In the genomic region with DNA sequence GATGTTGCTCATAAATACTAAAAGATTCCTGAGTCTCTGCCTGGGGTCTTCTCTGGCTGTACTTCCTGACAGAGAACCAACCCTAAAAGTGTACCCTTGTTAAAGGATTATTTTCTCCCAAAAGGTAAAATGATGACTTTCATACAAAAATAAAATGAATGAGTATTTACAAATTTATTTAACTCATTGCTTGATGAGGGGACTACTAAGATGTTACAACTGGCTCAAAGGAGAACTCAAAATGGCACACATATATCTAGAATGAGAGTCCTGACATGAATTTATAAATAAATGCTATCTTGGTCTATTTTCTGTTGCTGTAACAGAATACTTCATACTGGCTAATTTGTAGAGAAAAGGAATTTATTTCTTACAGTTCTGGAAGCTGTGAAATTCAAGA, we compare ENCODE assay signal across 11 cellular contexts. TPM values are rescaled to one million over a fixed set of nuclear protein-coding genes. Genes with fewer than 3 reads are reported as not detected.
"Had no signal": no experiment of that assay in that cellular context is flagged by ENCODE, and none has a peak within 500 bp of the region (broad histone marks: within the 10 kb centered on the region; RNA-seq: fewer than 3 reads in every experiment).

No MANE protein-coding gene starts in this region.

- FAIRE-seq: H54 had no signal

- H3K36me3 ChIP-seq: HAP-1 had no signal

- H3K27ac ChIP-seq: GM23248 had no signal

- H3K4me3 ChIP-seq: GM23248, GM23338, HAP-1 had no signal

- DNase-seq: GM23248, GOT3, H7, H9, HCEC 1CT, HFFc6 had no signal

- H3K9me3 ChIP-seq: HAP-1 had no signal

- H2AFZ ChIP-seq: GM23248, GM23338 had no signal

- H3K4me2 ChIP-seq: GM23338 had no signal

- ATAC-seq: GM23338, HCT116 had no signal

- H3K4me1 ChIP-seq: HAP-1 had no signal

- H3K9ac ChIP-seq: GM23248 had no signal

RNA-seq across cellular contexts. Expression of a gene that starts 30.5 kb away (rescaled TPM):
- total RNA-seq: GM23248, GM23338, H4, H7, H9, HFFc6 had no signal
- polyA plus RNA-seq: GM23248, GM23338 had no signal
